In genomic region chr18:36341944-36342343, GRCh38 we compare ENCODE assay signal across 30 cellular contexts. TPM values are rescaled to one million over a fixed set of nuclear protein-coding genes. Genes with fewer than 3 reads are reported as not detected.
"Had no signal": no experiment of that assay in that cellular context is flagged by ENCODE, and none has a peak within 500 bp of the region (broad histone marks: within the 10 kb centered on the region; RNA-seq: fewer than 3 reads in every experiment).

No MANE protein-coding gene starts in this region.

- ATAC-seq: activated CD4-positive, CD25-positive, alpha-beta regulatory T cell treated with anti-CD3 and anti-CD28 coated beads, Interleukin-2, amount 50 U/mL, for 24 hours; activated CD8-positive, alpha-beta T cell treated with anti-CD3 and anti-CD28 coated beads for 36 hours; activated T-cell treated with anti-CD3 and anti-CD28 coated beads, Interleukin-2, amount 50 U/mL, for 4 hours; activated T-helper 17 cell treated with anti-CD3 and anti-CD28 coated beads, Interleukin-2, amount 50 U/mL, for 72 hours; effector memory CD8-positive, alpha-beta T cell; heart left ventricle; T-helper 17 cell had no signal

- H3K36me3 ChIP-seq: brain microvascular endothelial cell, esophagus squamous epithelium, heart left ventricle, WERI-Rb-1 had no signal

- H3K4me3 ChIP-seq: coronary artery, esophagus squamous epithelium, heart left ventricle had no signal

- H3K27ac ChIP-seq: brain microvascular endothelial cell, coronary artery, epithelial cell of prostate, esophagus squamous epithelium, heart left ventricle, WERI-Rb-1 had no signal

- H3K4me1 ChIP-seq: esophagus squamous epithelium had no signal

- H3K27me3 ChIP-seq: brain microvascular endothelial cell, esophagus squamous epithelium, heart left ventricle had no signal

- H3K9me3 ChIP-seq: esophagus squamous epithelium had no signal

- DNase-seq: activated B cell treated with CpG ODN at 0.5 μM for 24 hours; activated CD4-positive, alpha-beta T cell treated with anti-CD3 and anti-CD28 coated beads for 48 hours; activated CD4-positive, alpha-beta T cell treated with anti-CD3 and anti-CD28 coated beads, Interleukin-2, amount 50 U/mL, for 1 hour; activated CD4-positive, alpha-beta T cell treated with anti-CD3 and anti-CD28 coated beads, Interleukin-2, amount 50 U/mL, for 48 hours; activated CD8-positive, alpha-beta memory T cell treated with anti-CD3 and anti-CD28 coated beads for 24 hours; activated CD8-positive, alpha-beta T cell treated with anti-CD3 and anti-CD28 coated beads for 36 hours; activated effector memory CD4-positive, alpha-beta T cell treated with Interleukin-2 at 50 U/mL for 16 hours; activated gamma-delta T cell treated with Interleukin-2 at 50 U/mL for 16 hours; activated naive CD4-positive, alpha-beta T cell treated with anti-CD3 and anti-CD28 coated beads, Interleukin-2, amount 50 U/mL, for 16 hours; activated naive CD4-positive, alpha-beta T cell treated with Interleukin-2 at 50 U/mL for 16 hours; activated T-cell treated with anti-CD3 and anti-CD28 coated beads, Interleukin-2, amount 50 U/mL, for 4 hours; amniotic stem cell; anterior cingulate cortex; brain microvascular endothelial cell; effector CD4-positive, alpha-beta T cell; effector memory CD8-positive, alpha-beta T cell; esophagus squamous epithelium; foreskin melanocyte; glutamatergic neuron; heart left ventricle; T-helper 1 cell; T-helper 17 cell; T1000; WERI-Rb-1 had no signal

- FAIRE-seq: bronchial epithelial cell, endothelial cell of umbilical vein had no signal

RNA-seq across cellular contexts. Expression of gene FHOD3, which starts 44.4 kb away (rescaled TPM):
- total RNA-seq: activated B cell treated with CpG ODN at 0.5 μM for 24 hours; activated CD8-positive, alpha-beta T cell treated with anti-CD3 and anti-CD28 coated beads for 36 hours; activated T-helper 17 cell treated with anti-CD3 and anti-CD28 coated beads, Interleukin-2, amount 50 U/mL, for 72 hours; T-helper 17 cell had no signal
